8 cellular contexts compared by ENCODE assay signal in the genomic region with DNA sequence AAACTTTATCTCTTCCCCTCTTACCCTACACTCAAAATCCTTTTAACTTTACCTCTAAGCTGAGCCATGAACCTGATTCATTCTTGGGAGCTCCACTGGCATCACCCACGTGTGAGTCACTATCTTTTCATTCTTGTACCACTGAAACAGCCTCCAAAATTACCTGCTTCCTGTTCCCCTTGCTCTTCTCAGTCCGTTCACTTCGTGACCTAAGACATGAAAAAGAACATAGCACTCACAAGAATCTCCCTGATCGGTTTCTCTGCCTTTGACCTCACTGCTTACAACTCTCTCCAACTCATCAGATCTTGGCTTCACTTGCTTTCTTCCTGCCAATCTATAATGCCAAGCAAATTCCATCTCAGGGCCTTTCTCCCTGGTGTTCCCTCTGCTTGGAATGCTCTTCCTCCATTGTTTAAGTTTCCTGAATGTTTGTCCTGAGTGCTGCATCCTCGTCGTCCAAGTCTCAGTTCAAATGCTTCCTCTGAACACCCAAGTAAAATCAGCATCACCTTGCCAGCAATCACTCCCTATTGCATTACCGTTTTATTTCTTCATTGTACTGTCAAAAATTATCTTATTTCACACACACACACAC. TPM values are rescaled to one million over a fixed set of nuclear protein-coding genes. Genes with fewer than 3 reads are reported as not detected.
DNase-seq lines count a peak whose midpoint lies in the region; ATAC-seq and TF ChIP-seq lines count a peak whose summit lies in the region.

No MANE protein-coding gene starts in this region.

- H3K9me3 Mint-ChIP-seq in natural killer cell = no peaks in the 10 kb centered on the region

- H3K4me1 ChIP-seq in hepatocyte (ENCODE audit: insufficient read depth) = no peaks in the 10 kb centered on the region
- H3K4me1 ChIP-seq in effector memory CD4-positive, alpha-beta T cell (ENCODE audit: control insufficient read depth, insufficient read depth, low read length, poor library complexity, severe bottlenecking) = peaks cover 19% of the 10 kb centered on the region

- no peaks in the 10 kb centered on the region for H4K20me1 ChIP-seq in hepatocyte (ENCODE audit: insufficient read depth, poor library complexity, severe bottlenecking)

- H2AFZ ChIP-seq in hepatocyte = no peak overlapping the region

- H3K9me3 ChIP-seq in hepatocyte (ENCODE audit: low read depth) = no peaks in the 10 kb centered on the region
- H3K9me3 ChIP-seq in effector memory CD4-positive, alpha-beta T cell (ENCODE audit: control insufficient read depth, low read length) = no peaks in the 10 kb centered on the region

- peaks cover 42 to 63% of the 10 kb centered on the region in 2 donors for H3K4me1 Mint-ChIP-seq in natural killer cell

- no peak overlapping the region for H3K4me3 ChIP-seq in hepatocyte
- no peak overlapping the region for H3K4me3 ChIP-seq in effector memory CD4-positive, alpha-beta T cell (ENCODE audit: insufficient read depth, low read depth, low read length, poor library complexity, severe bottlenecking)

- DNase-seq in activated T-cell treated with anti-CD3 and anti-CD28 coated beads, Interleukin-2, amount 50 U/mL, for 48 hours = peak; percentile 39 to 44
- no peak for DNase-seq in natural killer cell
- no peak for DNase-seq in midbrain (lab: John Stamatoyannopoulos, UW)
- DNase-seq in SK-N-DZ (ENCODE audit: low spot score) = no peak
- DNase-seq in hepatocyte (ENCODE audit: low spot score) = no peak
- DNase-seq in effector memory CD4-positive, alpha-beta T cell = no peak

- peak overlapping the region; percentile 6 to 81 for H3K27ac Mint-ChIP-seq in natural killer cell

- no peaks in the 10 kb centered on the region for H3K79me2 ChIP-seq in hepatocyte

- peak overlapping the region; percentile 0 for H3K4me3 Mint-ChIP-seq in natural killer cell

- no peak overlapping the region for H3K27ac ChIP-seq in hepatocyte
- H3K27ac ChIP-seq in effector memory CD4-positive, alpha-beta T cell (ENCODE audit: insufficient read depth, low read length, poor library complexity, severe bottlenecking) = no peak overlapping the region

- WGBS in hepatocyte (ENCODE audit: low lambda C conversion rate, missing lambda C conversion rate) = 78% methylated on average over 7 of the region's 7 CpGs

- H3K36me3 Mint-ChIP-seq in natural killer cell = no peaks in the 10 kb centered on the region

- peak; percentile 85 for ATAC-seq in GM18873 (IDR thresholded peaks at IDR 0.05; ENCODE audit: low FRiP score, unreplicated experiment)
- peak; percentile 57 for ATAC-seq in HG03045 (IDR thresholded peaks at IDR 0.05; ENCODE audit: unreplicated experiment)
- ATAC-seq in natural killer cell = no peak

- H3K4me2 ChIP-seq in hepatocyte = no peak overlapping the region

- no peaks in the 10 kb centered on the region for H3K9me2 ChIP-seq in hepatocyte (replicated peaks; ENCODE audit: insufficient read depth)

- H3K27me3 Mint-ChIP-seq in natural killer cell (ENCODE audit: low read depth in 2 of 2) = no peaks in the 10 kb centered on the region

- intact Hi-C loops in natural killer cell (cut with micrococcal nuclease) = no loop called here

- no peaks in the 10 kb centered on the region for H3K36me3 ChIP-seq in hepatocyte (replicated peaks; ENCODE audit: insufficient read depth, low read depth)
- H3K36me3 ChIP-seq in effector memory CD4-positive, alpha-beta T cell (ENCODE audit: control insufficient read depth, insufficient read depth, low read length) = peaks cover 3% of the 10 kb centered on the region

- H3K27me3 ChIP-seq in hepatocyte = no peaks in the 10 kb centered on the region
- H3K27me3 ChIP-seq in effector memory CD4-positive, alpha-beta T cell (replicated peaks; ENCODE audit: control insufficient read depth, insufficient read depth, low read length, poor library complexity, severe bottlenecking) = no peaks in the 10 kb centered on the region

- TF ChIP-seq CTCF in natural killer cell (IDR thresholded peaks at IDR 0.05) (no peak), hepatocyte (IDR thresholded peaks at IDR 0.05; ENCODE audit: poor library complexity) (no peak)

RNA-seq across cellular contexts. Expression of a gene that starts 9.2 kb away (rescaled TPM):
- 100 to 1,000 TPM; 106 to 120 (median 115) TPM for total RNA-seq in natural killer cell
- 0.10 and 0.13 TPM in 2 replicates for polyA plus RNA-seq in SK-N-DZ (2014; cell fraction: cytosol; rRNA removed)
- not detected in 2 replicates for polyA plus RNA-seq in SK-N-DZ (2014; cell fraction: nucleus; rRNA removed)
- total RNA-seq in hepatocyte = 6.9 and 9.6 TPM in 2 replicates
- polyA plus RNA-seq in hepatocyte = 20.0 and 24.5 TPM in 2 replicates

RNA-seq across cellular contexts. Expression of a gene that starts 21.7 kb away (rescaled TPM):
- 100 to 1,000 TPM; 101 to 112 (median 106) TPM for total RNA-seq in natural killer cell
- polyA plus RNA-seq in SK-N-DZ (2014; cell fraction: cytosol; rRNA removed) = 21.3 and 29.5 TPM in 2 replicates
- polyA plus RNA-seq in SK-N-DZ (2014; cell fraction: nucleus; rRNA removed) = 40.5 and 53.1 TPM in 2 replicates
- 28.2 and 42.8 TPM in 2 replicates for total RNA-seq in hepatocyte
- polyA plus RNA-seq in hepatocyte = 23.6 and 29.7 TPM in 2 replicates

Comparison
In these comparisons a context has a peak if more than half of its experiments do, and no peak if none do; other contexts are left out.
1. ATAC-seq: peak in GM18873 (single experiment) and HG03045 (single experiment); none in natural killer cell (0 of 3).
2. DNase-seq: peak in activated T-cell treated with anti-CD3 and anti-CD28 coated beads, Interleukin-2, amount 50 U/mL, for 48 hours (2 of 2); none in natural killer cell (single experiment), midbrain (single experiment), SK-N-DZ (single experiment), hepatocyte (single experiment) and effector memory CD4-positive, alpha-beta T cell (0 of 3).
3. RNA of a gene that starts 9.2 kb away (total RNA-seq): 106 to 120 TPM in natural killer cell; 6.9 to 9.6 TPM in hepatocyte; every median in the first group is over 10 times any median in the second.